ENCODE assay signal across 8 cellular contexts in the genomic region with DNA sequence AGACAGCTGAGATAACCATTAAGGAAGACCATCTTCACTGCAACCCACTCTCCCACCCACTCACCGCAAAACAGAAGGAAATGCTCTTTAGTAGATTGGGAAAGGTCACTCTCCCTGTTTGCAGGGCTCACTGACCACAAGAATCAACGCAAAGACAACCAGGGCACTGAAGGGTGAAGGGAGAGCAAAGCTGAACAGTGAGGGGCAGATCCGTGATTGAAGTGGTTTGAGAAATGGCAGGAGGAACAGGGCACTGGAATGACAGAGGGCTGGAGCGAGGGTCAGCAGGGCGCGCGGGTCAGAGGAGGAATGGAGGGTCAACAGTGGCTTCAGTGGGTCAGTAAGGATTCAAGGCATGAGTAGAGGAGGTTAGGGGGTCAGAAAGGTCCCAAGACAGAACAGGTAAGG. TPM values are rescaled to one million over a fixed set of nuclear protein-coding genes. Genes with fewer than 3 reads are reported as not detected.
DNase-seq lines count a peak whose midpoint lies in the region; ATAC-seq, FAIRE-seq and TF ChIP-seq lines count a peak whose summit lies in the region.

No MANE protein-coding gene starts in this region.

- dilution Hi-C loops in endothelial cell of umbilical vein (cut with MboI; ENCODE audit: extremely low pct_ligation_motif_present, low sequenced_read_pairs) = no loop called here

- no peaks in the 10 kb centered on the region for H3K9me3 Mint-ChIP-seq in neural progenitor cell

- CTCF ChIA-PET in A673 (lab: Charles Lee) (no interaction called here), PC-3 (lab: Charles Lee) (no interaction called here), endothelial cell of umbilical vein (lab: Charles Lee) (interaction anchor here (1.7 to 4.8 kb wide), 2 partner anchors 19 to 277 kb away, joined by 5 to 20 read pairs; no protein-coding TSS in a partner anchor)

- no peaks in the 10 kb centered on the region for H3K9me2 ChIP-seq in PC-3 (replicated peaks; ENCODE audit: low read length)

- TF ChIP-seq POLR2A in endothelial cell of umbilical vein (IDR thresholded peaks at IDR 0.05; ENCODE audit: low read depth, low read length) = no peak

- H3K36me3 Mint-ChIP-seq in neural progenitor cell = no peaks in the 10 kb centered on the region

- H3K4me1 ChIP-seq in A673 (ENCODE audit: insufficient read depth, low read length, poor library complexity, severe bottlenecking) = peaks cover 12% of the 10 kb centered on the region
- peaks cover 28% of the 10 kb centered on the region for H3K4me1 ChIP-seq in PC-3 (ENCODE audit: insufficient read depth, low read length)
- peaks cover 18% of the 10 kb centered on the region for H3K4me1 ChIP-seq in endothelial cell of umbilical vein (ENCODE audit: control insufficient read depth, extremely low read depth, insufficient read depth, low read length)
- peaks cover 27% of the 10 kb centered on the region for H3K4me1 ChIP-seq in neural progenitor cell

- peaks cover 22% of the 10 kb centered on the region; the same call in 1 of the 2 replicates for H4K20me1 ChIP-seq in PC-3 (ENCODE audit: low read length)
- H4K20me1 ChIP-seq in endothelial cell of umbilical vein (replicated peaks; ENCODE audit: control insufficient read depth, extremely low read depth, insufficient read depth, low read length) = peaks cover 2% of the 10 kb centered on the region
- peaks cover 41% of the 10 kb centered on the region for H4K20me1 ChIP-seq in neural progenitor cell (ENCODE audit: low read depth)

- H3K79me2 ChIP-seq in PC-3 (ENCODE audit: low read length) = peaks cover 55% of the 10 kb centered on the region
- peaks cover 48% of the 10 kb centered on the region for H3K79me2 ChIP-seq in endothelial cell of umbilical vein (ENCODE audit: control insufficient read depth, insufficient read depth, low read length)
- H3K79me2 ChIP-seq in neural progenitor cell (ENCODE audit: low read depth) = peaks cover 54% of the 10 kb centered on the region

- intact Hi-C loops in A673 (cut with micrococcal nuclease; ENCODE audit: unreplicated experiment) = no loop called here
- intact Hi-C loops in PC-3 (cut with micrococcal nuclease) = no loop called here
- intact Hi-C loops in endothelial cell of umbilical vein (cut with micrococcal nuclease) = loop anchor here (1.0 kb wide), 2 partner anchors 11 to 335 kb away; a partner anchor contains a TSS
- intact Hi-C loops in posterior cingulate gyrus (cut with DNase I) = no loop called here

- POLR2A ChIA-PET in A673 (lab: Charles Lee; ENCODE audit: low non-redundant PET) = no interaction called here
- POLR2A ChIA-PET in PC-3 (lab: Charles Lee; ENCODE audit: unreplicated experiment) = no interaction called here
- POLR2A ChIA-PET in endothelial cell of umbilical vein (lab: Charles Lee) = no interaction called here

- TF ChIP-seq CTCF in A673 (conservative IDR thresholded peaks at IDR 0.05; ENCODE audit: low read depth, low read length) (no peak), PC-3 (conservative IDR thresholded peaks at IDR 0.05; ENCODE audit: low read depth, low read length) (no peak), endothelial cell of umbilical vein (IDR thresholded peaks at IDR 0.05; ENCODE audit: extremely low read depth in 1 of 2, insufficient read depth in 1 of 2, low read depth in 1 of 2, low read length in 2 of 2) (no peak), neural progenitor cell (IDR thresholded peaks at IDR 0.05) (no peak)

- DNase-seq in A673 (ENCODE audit: low spot score) = no peak
- no peak for DNase-seq in PC-3
- no peak for DNase-seq in endothelial cell of umbilical vein (ENCODE audit: low read depth, low spot score)
- DNase-seq in neural progenitor cell (ENCODE audit: low spot score) = peak; percentile 53
- DNase-seq in kidney glomerular epithelial cell (lab: John Stamatoyannopoulos, UW) = no peak
- no peak for DNase-seq in posterior cingulate gyrus

- FAIRE-seq in endothelial cell of umbilical vein (lab: Jason Lieb, UNC) = no peak

- H3K4me3 Mint-ChIP-seq in neural progenitor cell = peak overlapping the region; percentile 97

- BruUV-seq in A673 (replicated peaks; lab: Mats Ljungman, UMichigan) (no TSS peak), PC-3 (replicated peaks; lab: Mats Ljungman, UMichigan) (no TSS peak), endothelial cell of umbilical vein (replicated peaks; lab: Mats Ljungman, UMichigan) (no TSS peak)

- H3K4me2 ChIP-seq in PC-3 (ENCODE audit: low read length) (peak overlapping the region; percentile 94), endothelial cell of umbilical vein (ENCODE audit: insufficient read depth, low read length) (peak overlapping the region; percentile 82), neural progenitor cell (peak overlapping the region; percentile 90)

- H3K36me3 ChIP-seq in A673 (ENCODE audit: insufficient read depth, low read length, poor library complexity, severe bottlenecking) (no peaks in the 10 kb centered on the region), PC-3 (ENCODE audit: low read depth, low read length) (no peaks in the 10 kb centered on the region; the same call in 1 of the 2 replicates), endothelial cell of umbilical vein (ENCODE audit: control insufficient read depth in 2 of 2, extremely low read depth in 1 of 2, insufficient read depth in 2 of 2, low read length in 2 of 2) (no peaks in the 10 kb centered on the region), neural progenitor cell (no peaks in the 10 kb centered on the region)

- H3K27ac ChIP-seq in A673 (ENCODE audit: low read depth, low read length, poor library complexity, severe bottlenecking) = peak overlapping the region; percentile 86
- 0 out of 2 replicates have a peak overlapping the region, but pooled peaks have one; percentile 19 for H3K27ac ChIP-seq in PC-3 (ENCODE audit: low read length)
- peak overlapping the region; percentile 41 for H3K27ac ChIP-seq in endothelial cell of umbilical vein (ENCODE audit: insufficient read depth, low read depth, low read length)
- H3K27ac ChIP-seq in neural progenitor cell = no peak overlapping the region

- H3K27me3 ChIP-seq in A673 (replicated peaks; ENCODE audit: insufficient read depth, low read depth, low read length, poor library complexity) = no peaks in the 10 kb centered on the region
- no peaks in the 10 kb centered on the region for H3K27me3 ChIP-seq in PC-3 (ENCODE audit: low read length)
- H3K27me3 ChIP-seq in endothelial cell of umbilical vein (ENCODE audit: control insufficient read depth in 2 of 2, insufficient read depth in 2 of 2, low read length in 2 of 2) = no peaks in the 10 kb centered on the region
- H3K27me3 ChIP-seq in neural progenitor cell = no peaks in the 10 kb centered on the region

- H2AFZ ChIP-seq in PC-3 (ENCODE audit: low read length) = peak overlapping the region; percentile 82
- peak overlapping the region; percentile 90 for H2AFZ ChIP-seq in endothelial cell of umbilical vein (ENCODE audit: low read depth, low read length)
- peak overlapping the region; percentile 95 for H2AFZ ChIP-seq in neural progenitor cell (replicated peaks)

- peaks cover 25% of the 10 kb centered on the region for H3K4me1 Mint-ChIP-seq in neural progenitor cell

- peak overlapping the region; percentile 85 for H3K27ac Mint-ChIP-seq in neural progenitor cell

- H3K9ac ChIP-seq in PC-3 (ENCODE audit: low read length) (peak overlapping the region; percentile 80), endothelial cell of umbilical vein (replicated peaks; ENCODE audit: extremely low read depth, insufficient read depth, low read length) (peak overlapping the region; percentile 62), neural progenitor cell (peak overlapping the region; percentile 79)

- no peaks in the 10 kb centered on the region for H3K9me3 ChIP-seq in A673 (ENCODE audit: low read depth, low read length, poor library complexity, severe bottlenecking)
- H3K9me3 ChIP-seq in PC-3 (ENCODE audit: low read length) = no peaks in the 10 kb centered on the region
- H3K9me3 ChIP-seq in endothelial cell of umbilical vein (replicated peaks; ENCODE audit: control insufficient read depth, insufficient read depth, low read length) = no peaks in the 10 kb centered on the region
- H3K9me3 ChIP-seq in neural progenitor cell (ENCODE audit: low read depth) = no peaks in the 10 kb centered on the region

- H3F3A ChIP-seq in PC-3 (ENCODE audit: low read length, unreplicated experiment) (no peaks in the 10 kb centered on the region), neural progenitor cell (ENCODE audit: low read depth) (peaks cover 12% of the 10 kb centered on the region)

- ATAC-seq in GM21360 (IDR thresholded peaks at IDR 0.05; ENCODE audit: unreplicated experiment) = peak; percentile 2
- ATAC-seq in PC-3 = peak; percentile 17
- ATAC-seq in HG03159 (IDR thresholded peaks at IDR 0.05; ENCODE audit: unreplicated experiment) = no peak

- H3K9me1 ChIP-seq in endothelial cell of umbilical vein (replicated peaks; ENCODE audit: control insufficient read depth, extremely low read depth, insufficient read depth, low read length) = no peaks in the 10 kb centered on the region

- H3K4me3 ChIP-seq in A673 (ENCODE audit: low read depth, low read length, poor library complexity, severe bottlenecking) = peak overlapping the region; percentile 91
- H3K4me3 ChIP-seq in PC-3 (ENCODE audit: low read length) = peak overlapping the region; percentile 89
- peak overlapping the region; percentile 52 to 86 (median 77) for H3K4me3 ChIP-seq in endothelial cell of umbilical vein (replicated peaks in 1 of 3; ENCODE audit: insufficient read depth in 1 of 3, low read depth in 1 of 3, low read length in 3 of 3)
- peak overlapping the region; percentile 82 for H3K4me3 ChIP-seq in neural progenitor cell

- H3K27me3 Mint-ChIP-seq in neural progenitor cell (ENCODE audit: insufficient read depth, low read depth) = no peaks in the 10 kb centered on the region

RNA-seq across cellular contexts. Expression of a gene that starts 0.5 kb away (rescaled TPM):
- total RNA-seq in A673 (2021) (25.7 and 28.1 TPM in 2 replicates), PC-3 (2014; rRNA removed) (21.1 and 21.2 TPM in 2 replicates), endothelial cell of umbilical vein (30.5 and 32.9 TPM in 2 replicates), neural progenitor cell (ENCODE audit: low replicate concordance) (24.1 and 31.5 TPM in 2 replicates)
- polyA plus RNA-seq in endothelial cell of umbilical vein = 10.2 and 12.8 TPM in 2 replicates
- polyA plus RNA-seq in endothelial cell of umbilical vein (2011; cell fraction: cytosol; rRNA removed) = 17.2 and 18.8 TPM in 2 replicates
- 17.6 and 19.6 TPM in 2 replicates for polyA plus RNA-seq in endothelial cell of umbilical vein (2011; cell fraction: nucleus; rRNA removed)
- polyA plus RNA-seq in endothelial cell of umbilical vein (2012) = 25.5 and 33.0 TPM in 2 replicates
- polyA minus RNA-seq in endothelial cell of umbilical vein = 12.9 and 13.1 TPM in 2 replicates
- 12.8 TPM for polyA minus RNA-seq in endothelial cell of umbilical vein (2011; cell fraction: cytosol; rRNA and poly(A)+ RNA removed)
- 13.8 and 15.9 TPM in 2 replicates for polyA minus RNA-seq in endothelial cell of umbilical vein (2011; cell fraction: nucleus; rRNA and poly(A)+ RNA removed)

RNA-seq across cellular contexts. Expression of a gene that starts 11.6 kb away (rescaled TPM):
- total RNA-seq in A673 (2021) = 21.0 and 21.8 TPM in 2 replicates
- 17.8 and 29.9 TPM in 2 replicates for total RNA-seq in PC-3 (2014; rRNA removed)
- total RNA-seq in endothelial cell of umbilical vein = 33.0 and 33.2 TPM in 2 replicates
- polyA plus RNA-seq in endothelial cell of umbilical vein = 17.8 and 21.7 TPM in 2 replicates
- polyA plus RNA-seq in endothelial cell of umbilical vein (2011; cell fraction: cytosol; rRNA removed) = 10.2 and 14.1 TPM in 2 replicates
- polyA plus RNA-seq in endothelial cell of umbilical vein (2011; cell fraction: nucleus; rRNA removed) = 6.6 and 7.0 TPM in 2 replicates
- 11.4 and 12.9 TPM in 2 replicates for polyA plus RNA-seq in endothelial cell of umbilical vein (2012)
- 8.3 and 11.1 TPM in 2 replicates for polyA minus RNA-seq in endothelial cell of umbilical vein
- 14.3 TPM for polyA minus RNA-seq in endothelial cell of umbilical vein (2011; cell fraction: cytosol; rRNA and poly(A)+ RNA removed)
- polyA minus RNA-seq in endothelial cell of umbilical vein (2011; cell fraction: nucleus; rRNA and poly(A)+ RNA removed) = 10.1 and 13.9 TPM in 2 replicates
- 7.3 and 27.3 TPM in 2 replicates for total RNA-seq in neural progenitor cell (ENCODE audit: low replicate concordance)
